In the genomic region with DNA sequence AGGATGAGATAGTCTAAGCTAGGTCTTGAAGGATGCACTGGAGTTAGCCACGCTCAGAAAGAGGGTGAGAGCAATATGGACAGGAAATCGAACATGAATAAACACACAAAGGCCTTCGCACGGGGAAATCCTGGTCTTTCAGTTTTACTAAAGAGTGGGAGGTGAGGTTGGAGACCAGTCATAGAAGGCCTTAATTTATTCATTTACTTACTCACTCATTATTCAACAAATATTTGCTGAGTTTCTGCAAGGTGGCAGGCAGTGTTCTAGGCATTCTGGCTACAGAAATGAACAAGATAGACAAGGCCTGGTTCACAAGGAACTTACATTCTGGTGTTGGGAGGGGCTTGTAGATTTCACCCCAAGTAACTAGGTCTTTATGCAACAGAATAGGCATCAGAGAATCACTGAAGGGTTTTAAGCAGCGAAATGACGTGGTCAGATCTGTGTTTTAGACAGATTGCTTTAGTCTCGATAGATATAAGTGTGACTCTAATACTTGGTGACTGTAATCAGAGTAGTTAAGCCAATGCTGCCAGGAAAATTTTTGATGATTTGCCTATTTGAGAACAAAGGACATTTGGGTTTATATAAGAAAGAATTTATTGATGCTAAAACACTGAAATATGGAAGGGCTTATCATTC, we compare ENCODE assay signal across 1 cellular context.
TF ChIP-seq lines count a peak whose summit lies in the region.

No MANE protein-coding gene starts in this region.

TF ChIP-seq in SK-N-SH, 30 proteins besides CTCF, POLR2A, EP300 and RAD21 (continued from another document):
- TF ChIP-seq MEF2A (IDR thresholded peaks at IDR 0.05; ENCODE audit: borderline replicate concordance, low read depth) = no peak
- TF ChIP-seq, protein P1, sequence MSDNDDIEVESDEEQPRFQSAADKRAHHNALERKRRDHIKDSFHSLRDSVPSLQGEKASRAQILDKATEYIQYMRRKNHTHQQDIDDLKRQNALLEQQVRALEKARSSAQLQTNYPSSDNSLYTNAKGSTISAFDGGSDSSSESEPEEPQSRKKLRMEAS (IDR thresholded peaks at IDR 0.05; ENCODE audit: low read depth) = no peak
- TF ChIP-seq, protein P2, sequence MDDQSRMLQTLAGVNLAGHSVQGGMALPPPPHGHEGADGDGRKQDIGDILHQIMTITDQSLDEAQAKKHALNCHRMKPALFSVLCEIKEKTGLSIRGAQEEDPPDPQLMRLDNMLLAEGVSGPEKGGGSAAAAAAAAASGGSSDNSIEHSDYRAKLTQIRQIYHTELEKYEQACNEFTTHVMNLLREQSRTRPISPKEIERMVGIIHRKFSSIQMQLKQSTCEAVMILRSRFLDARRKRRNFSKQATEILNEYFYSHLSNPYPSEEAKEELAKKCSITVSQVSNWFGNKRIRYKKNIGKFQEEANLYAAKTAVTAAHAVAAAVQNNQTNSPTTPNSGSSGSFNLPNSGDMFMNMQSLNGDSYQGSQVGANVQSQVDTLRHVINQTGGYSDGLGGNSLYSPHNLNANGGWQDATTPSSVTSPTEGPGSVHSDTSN (IDR thresholded peaks at IDR 0.05) = no peak
- TF ChIP-seq, protein P3, sequence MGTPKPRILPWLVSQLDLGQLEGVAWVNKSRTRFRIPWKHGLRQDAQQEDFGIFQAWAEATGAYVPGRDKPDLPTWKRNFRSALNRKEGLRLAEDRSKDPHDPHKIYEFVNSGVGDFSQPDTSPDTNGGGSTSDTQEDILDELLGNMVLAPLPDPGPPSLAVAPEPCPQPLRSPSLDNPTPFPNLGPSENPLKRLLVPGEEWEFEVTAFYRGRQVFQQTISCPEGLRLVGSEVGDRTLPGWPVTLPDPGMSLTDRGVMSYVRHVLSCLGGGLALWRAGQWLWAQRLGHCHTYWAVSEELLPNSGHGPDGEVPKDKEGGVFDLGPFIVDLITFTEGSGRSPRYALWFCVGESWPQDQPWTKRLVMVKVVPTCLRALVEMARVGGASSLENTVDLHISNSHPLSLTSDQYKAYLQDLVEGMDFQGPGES (IDR thresholded peaks at IDR 0.05; ENCODE audit: low read depth, low read length) = no peak
- TF ChIP-seq CHD2 (IDR thresholded peaks at IDR 0.05; ENCODE audit: low read length, partially characterized antibody) = no peak
- TF ChIP-seq FOXM1 (IDR thresholded peaks at IDR 0.05; ENCODE audit: low read depth) = no peak
- TF ChIP-seq, protein P4, sequence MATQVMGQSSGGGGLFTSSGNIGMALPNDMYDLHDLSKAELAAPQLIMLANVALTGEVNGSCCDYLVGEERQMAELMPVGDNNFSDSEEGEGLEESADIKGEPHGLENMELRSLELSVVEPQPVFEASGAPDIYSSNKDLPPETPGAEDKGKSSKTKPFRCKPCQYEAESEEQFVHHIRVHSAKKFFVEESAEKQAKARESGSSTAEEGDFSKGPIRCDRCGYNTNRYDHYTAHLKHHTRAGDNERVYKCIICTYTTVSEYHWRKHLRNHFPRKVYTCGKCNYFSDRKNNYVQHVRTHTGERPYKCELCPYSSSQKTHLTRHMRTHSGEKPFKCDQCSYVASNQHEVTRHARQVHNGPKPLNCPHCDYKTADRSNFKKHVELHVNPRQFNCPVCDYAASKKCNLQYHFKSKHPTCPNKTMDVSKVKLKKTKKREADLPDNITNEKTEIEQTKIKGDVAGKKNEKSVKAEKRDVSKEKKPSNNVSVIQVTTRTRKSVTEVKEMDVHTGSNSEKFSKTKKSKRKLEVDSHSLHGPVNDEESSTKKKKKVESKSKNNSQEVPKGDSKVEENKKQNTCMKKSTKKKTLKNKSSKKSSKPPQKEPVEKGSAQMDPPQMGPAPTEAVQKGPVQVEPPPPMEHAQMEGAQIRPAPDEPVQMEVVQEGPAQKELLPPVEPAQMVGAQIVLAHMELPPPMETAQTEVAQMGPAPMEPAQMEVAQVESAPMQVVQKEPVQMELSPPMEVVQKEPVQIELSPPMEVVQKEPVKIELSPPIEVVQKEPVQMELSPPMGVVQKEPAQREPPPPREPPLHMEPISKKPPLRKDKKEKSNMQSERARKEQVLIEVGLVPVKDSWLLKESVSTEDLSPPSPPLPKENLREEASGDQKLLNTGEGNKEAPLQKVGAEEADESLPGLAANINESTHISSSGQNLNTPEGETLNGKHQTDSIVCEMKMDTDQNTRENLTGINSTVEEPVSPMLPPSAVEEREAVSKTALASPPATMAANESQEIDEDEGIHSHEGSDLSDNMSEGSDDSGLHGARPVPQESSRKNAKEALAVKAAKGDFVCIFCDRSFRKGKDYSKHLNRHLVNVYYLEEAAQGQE (IDR thresholded peaks at IDR 0.05; ENCODE audit: low read depth, low read length) = no peak
- TF ChIP-seq, protein P5, sequence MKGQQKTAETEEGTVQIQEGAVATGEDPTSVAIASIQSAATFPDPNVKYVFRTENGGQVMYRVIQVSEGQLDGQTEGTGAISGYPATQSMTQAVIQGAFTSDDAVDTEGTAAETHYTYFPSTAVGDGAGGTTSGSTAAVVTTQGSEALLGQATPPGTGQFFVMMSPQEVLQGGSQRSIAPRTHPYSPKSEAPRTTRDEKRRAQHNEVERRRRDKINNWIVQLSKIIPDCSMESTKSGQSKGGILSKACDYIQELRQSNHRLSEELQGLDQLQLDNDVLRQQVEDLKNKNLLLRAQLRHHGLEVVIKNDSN (IDR thresholded peaks at IDR 0.05; ENCODE audit: borderline replicate concordance, low read depth) = no peak
- no peak for TF ChIP-seq SIN3A (IDR thresholded peaks at IDR 0.05; ENCODE audit: borderline replicate concordance, low read depth, low read length)
- TF ChIP-seq NRF1 (IDR thresholded peaks at IDR 0.05; ENCODE audit: low read depth, low read length) = no peak
- TF ChIP-seq TAF1 (IDR thresholded peaks at IDR 0.05; ENCODE audit: borderline replicate concordance, low read depth, low read length) = no peak
- TF ChIP-seq RCOR1 (IDR thresholded peaks at IDR 0.05; ENCODE audit: low read length) = no peak
